11 cellular contexts compared by ENCODE assay signal in genomic region chr6:5998236-5998635, GRCh38. TPM values are rescaled to one million over a fixed set of nuclear protein-coding genes. Genes with fewer than 3 reads are reported as not detected.
DNase-seq lines count a peak whose midpoint lies in the region; ATAC-seq and TF ChIP-seq lines count a peak whose summit lies in the region.
"Had no signal": no experiment of that assay in that cellular context is flagged by ENCODE, and none has a peak within 500 bp of the region (broad histone marks: within the 10 kb centered on the region; RNA-seq: fewer than 3 reads in every experiment).

No MANE protein-coding gene starts in this region.

- H3K27me3 Mint-ChIP-seq in CD4-positive, alpha-beta T cell, result peaks cover 98% of the 10 kb centered on the region
- peaks cover 63 to 84% of the 10 kb centered on the region in 2 donors for H3K27me3 Mint-ChIP-seq in natural killer cell treated with Interleukin-12 subunit alpha and Interleukin-12 subunit beta and Interleukin-15 and Interleukin-18, amount 100 ng/mL, for 72 hours

- H3K4me3 ChIP-seq in A673 (ENCODE audit: low read depth, low read length, poor library complexity, severe bottlenecking) (no peak overlapping the region), adipocyte (ENCODE audit: low read length) (peak overlapping the region; percentile 77)

- H3K9me3 ChIP-seq in A673 (ENCODE audit: low read depth, low read length, poor library complexity, severe bottlenecking) (no peaks in the 10 kb centered on the region), adipocyte (ENCODE audit: control insufficient read depth, low read length) (no peaks in the 10 kb centered on the region)
- peaks cover 9% of the 10 kb centered on the region for H3K9me3 ChIP-seq in CD4-positive, alpha-beta T cell (ENCODE audit: control insufficient read depth, low read length)
- H3K9me3 ChIP-seq: MG63 had no signal

- BruUV-seq in A673 (replicated peaks; lab: Mats Ljungman, UMichigan), result TSS peak; percentile 35

- H3K36me3 ChIP-seq in A673 (ENCODE audit: insufficient read depth, low read length, poor library complexity, severe bottlenecking) (peaks cover 21% of the 10 kb centered on the region), adipocyte (ENCODE audit: control insufficient read depth, insufficient read depth, low read length, severe bottlenecking) (no peaks in the 10 kb centered on the region)

- H3K27me3 ChIP-seq in A673 (replicated peaks; ENCODE audit: insufficient read depth, low read depth, low read length, poor library complexity) (no peaks in the 10 kb centered on the region), adipocyte (replicated peaks; ENCODE audit: control insufficient read depth, insufficient read depth, low read length) (peaks cover 11% of the 10 kb centered on the region)
- H3K27me3 ChIP-seq in CD4-positive, alpha-beta T cell (ENCODE audit: control insufficient read depth, insufficient read depth, low read length), result peaks cover 100% of the 10 kb centered on the region
- H3K27me3 ChIP-seq: MG63 had no signal

- peak overlapping the region; percentile 74 for H3K27ac ChIP-seq in A673 (ENCODE audit: low read depth, low read length, poor library complexity, severe bottlenecking)
- H3K27ac ChIP-seq in CD4-positive, alpha-beta T cell (ENCODE audit: low read depth, low read length), result no peak overlapping the region

- peaks cover 93% of the 10 kb centered on the region for H3K4me1 Mint-ChIP-seq in CD4-positive, alpha-beta T cell (ENCODE audit: low read depth)
- peaks cover 61 to 65% of the 10 kb centered on the region in 2 donors for H3K4me1 Mint-ChIP-seq in natural killer cell treated with Interleukin-12 subunit alpha and Interleukin-12 subunit beta and Interleukin-15 and Interleukin-18, amount 100 ng/mL, for 72 hours (ENCODE audit: low read depth in 2 of 2)

- CTCF ChIA-PET in A673 (lab: Charles Lee), result interaction anchor here (0.8 kb wide), 1 partner anchor 527 kb away, joined by 3 read pairs; no protein-coding TSS in a partner anchor
- CTCF ChIA-PET in CD4-positive, alpha-beta T cell (lab: Charles Lee), result interaction anchor here (1.3 kb wide), 1 partner anchor 9 kb away, joined by 4 read pairs; the partner anchor contains the start of gene NRN1

- intact Hi-C loops in A673 (cut with micrococcal nuclease; ENCODE audit: unreplicated experiment), result loop anchor here (5.0 to 10.0 kb wide), 3 partner anchors 106 to 549 kb away; no protein-coding TSS in a partner anchor
- intact Hi-C loops in CD4-positive, alpha-beta T cell (cut with DNase I, micrococcal nuclease), result loop anchor here (5.0 kb wide), 3 partner anchors 131 to 736 kb away; partner anchors contain the start of genes FARS2 (in 1 of the 2) and LYRM4 (in 1 of the 2)

- H3K9ac ChIP-seq in adipocyte (ENCODE audit: low read length), result peak overlapping the region; percentile 88

- no peak for ATAC-seq in CD4-positive, alpha-beta T cell (ENCODE audit: poor library complexity)
- ATAC-seq in natural killer cell treated with Interleukin-12 subunit alpha and Interleukin-12 subunit beta and Interleukin-15 and Interleukin-18, amount 100 ng/mL, for 72 hours, result no peak
- no peak for ATAC-seq in GM18909 (IDR thresholded peaks at IDR 0.05; ENCODE audit: poor library complexity, unreplicated experiment)

- TF ChIP-seq CTCF in A673 (conservative IDR thresholded peaks at IDR 0.05; ENCODE audit: low read depth, low read length), result no peak
- no peak for TF ChIP-seq CTCF in CD4-positive, alpha-beta T cell (IDR thresholded peaks at IDR 0.05)

- H3K4me1 ChIP-seq in A673 (ENCODE audit: insufficient read depth, low read length, poor library complexity, severe bottlenecking) (peaks cover 31% of the 10 kb centered on the region), adipocyte (ENCODE audit: control insufficient read depth, insufficient read depth, low read length) (peaks cover 45% of the 10 kb centered on the region)

- DNase-seq in A673 (ENCODE audit: low spot score), result no peak
- DNase-seq in CD4-positive, alpha-beta T cell, result no peak
- no peak for DNase-seq in adipocyte (ENCODE audit: low read depth)
- no peak for DNase-seq in natural killer cell treated with Interleukin-12 subunit alpha and Interleukin-12 subunit beta and Interleukin-15 and Interleukin-18, amount 100 ng/mL, for 72 hours (ENCODE audit: low spot score)
- no peak for DNase-seq in anterior cingulate cortex (lab: John Stamatoyannopoulos, UW)
- DNase-seq in occipital lobe (lab: John Stamatoyannopoulos, UW), result no peak
- DNase-seq: activated naive CD4-positive, alpha-beta T cell treated with anti-CD3 and anti-CD28 coated beads for 36 hours; effector memory CD4-positive, alpha-beta T cell; small intestine had no signal

- no peaks in the 10 kb centered on the region for H3K9me3 Mint-ChIP-seq in CD4-positive, alpha-beta T cell
- no peaks in the 10 kb centered on the region for H3K9me3 Mint-ChIP-seq in natural killer cell treated with Interleukin-12 subunit alpha and Interleukin-12 subunit beta and Interleukin-15 and Interleukin-18, amount 100 ng/mL, for 72 hours

- peaks cover 6% of the 10 kb centered on the region for H3K36me3 Mint-ChIP-seq in CD4-positive, alpha-beta T cell (ENCODE audit: low read depth)
- peaks cover 26% of the 10 kb centered on the region for H3K36me3 Mint-ChIP-seq in natural killer cell treated with Interleukin-12 subunit alpha and Interleukin-12 subunit beta and Interleukin-15 and Interleukin-18, amount 100 ng/mL, for 72 hours

- H3K27ac Mint-ChIP-seq in CD4-positive, alpha-beta T cell, result no peak overlapping the region
- no peak overlapping the region for H3K27ac Mint-ChIP-seq in natural killer cell treated with Interleukin-12 subunit alpha and Interleukin-12 subunit beta and Interleukin-15 and Interleukin-18, amount 100 ng/mL, for 72 hours
- H3K27ac Mint-ChIP-seq: activated naive CD4-positive, alpha-beta T cell treated with anti-CD3 and anti-CD28 coated beads for 36 hours had no signal

- POLR2A ChIA-PET in A673 (lab: Charles Lee; ENCODE audit: low non-redundant PET), result interaction anchor here (0.6 kb wide), 1 partner anchor 25 kb away, joined by 3 read pairs; no protein-coding TSS in a partner anchor
- POLR2A ChIA-PET in CD4-positive, alpha-beta T cell (lab: Charles Lee), result interaction anchor here (3.2 kb wide), 1 partner anchor 10 kb away, joined by 16 read pairs; the partner anchor contains the start of gene NRN1

- H3K4me3 Mint-ChIP-seq in CD4-positive, alpha-beta T cell, result peak overlapping the region; percentile 55
- H3K4me3 Mint-ChIP-seq in natural killer cell treated with Interleukin-12 subunit alpha and Interleukin-12 subunit beta and Interleukin-15 and Interleukin-18, amount 100 ng/mL, for 72 hours, result peak overlapping the region; percentile 91

RNA-seq across cellular contexts. Expression of gene NRN1, which starts 8.5 kb away (rescaled TPM):
- total RNA-seq in A673 (2021) (37.0 and 46.1 TPM in 2 replicates), occipital lobe (17.9 TPM)
- not detected for total RNA-seq in CD4-positive, alpha-beta T cell
- 1 to 10 TPM in 1 of 2 donors, under 1 TPM in 1; 0.95 to 2.0 TPM for total RNA-seq in natural killer cell treated with Interleukin-12 subunit alpha and Interleukin-12 subunit beta and Interleukin-15 and Interleukin-18, amount 100 ng/mL, for 72 hours
